27 cellular contexts compared by ENCODE assay signal in the genomic region with DNA sequence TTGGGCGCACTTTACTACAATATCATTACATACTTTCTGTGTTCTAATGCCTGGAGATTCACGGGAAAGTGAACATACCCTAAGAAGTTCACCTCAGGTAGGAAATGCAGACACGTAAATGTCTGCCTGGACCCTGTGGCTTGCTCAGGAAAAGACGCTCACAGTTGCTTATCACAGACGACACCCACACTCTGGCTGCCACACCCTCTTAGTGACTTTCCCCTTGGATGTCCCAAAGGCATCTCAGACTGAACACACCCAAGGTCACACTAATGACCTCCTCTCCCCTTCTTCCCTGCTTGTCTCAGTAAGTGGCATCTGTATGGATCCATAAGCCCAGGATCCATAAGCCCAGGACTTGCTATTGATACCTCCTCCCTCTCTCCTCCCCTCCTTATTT. TPM values are rescaled to one million over a fixed set of nuclear protein-coding genes. Genes with fewer than 3 reads are reported as not detected.
DNase-seq lines count a peak whose midpoint lies in the region; ATAC-seq and TF ChIP-seq lines count a peak whose summit lies in the region.
"Had no signal": no experiment of that assay in that cellular context is flagged by ENCODE, and none has a peak within 500 bp of the region (broad histone marks: within the 10 kb centered on the region; RNA-seq: fewer than 3 reads in every experiment).

No MANE protein-coding gene starts in this region.

- H3K27ac Mint-ChIP-seq in activated CD4-positive, alpha-beta T cell treated with anti-CD3 and anti-CD28 coated beads for 36 hours, result peak overlapping the region; percentile 71
- peak overlapping the region; percentile 19 for H3K27ac Mint-ChIP-seq in dendritic cell treated with granulocyte-macrophage colony-stimulating factor and Interleukin-4, amounts not matched to agents 40 ng/mL and 50 ng/mL, for 4 days
- H3K27ac Mint-ChIP-seq in stimulated activated effector memory CD8-positive, alpha-beta T cell treated with anti-CD3 and anti-CD28 coated beads, Interleukin-12 subunit alpha, Interleukin-12 subunit beta, amount 100 ng/mL, for 72 hours, result peak overlapping the region; percentile 93
- H3K27ac Mint-ChIP-seq: GM23338, progenitor cell of endocrine pancreas had no signal

- CTCF ChIA-PET in activated CD4-positive, alpha-beta T cell treated with anti-CD3 and anti-CD28 coated beads for 36 hours (lab: Charles Lee), result interaction anchor here (0.6 to 1.4 kb wide), 9 partner anchors 8 to 148 kb away, joined by 3 to 5 read pairs (median 3); no protein-coding TSS in a partner anchor

- H3K4me3 Mint-ChIP-seq in activated CD4-positive, alpha-beta T cell treated with anti-CD3 and anti-CD28 coated beads for 36 hours, result no peak overlapping the region
- H3K4me3 Mint-ChIP-seq in dendritic cell treated with granulocyte-macrophage colony-stimulating factor and Interleukin-4, amounts not matched to agents 40 ng/mL and 50 ng/mL, for 4 days, result no peak overlapping the region
- H3K4me3 Mint-ChIP-seq in stimulated activated effector memory CD8-positive, alpha-beta T cell treated with anti-CD3 and anti-CD28 coated beads, Interleukin-12 subunit alpha, Interleukin-12 subunit beta, amount 100 ng/mL, for 72 hours, result peak overlapping the region; percentile 12
- H3K4me3 Mint-ChIP-seq: GM23338 had no signal

- no peak for ATAC-seq in activated CD4-positive, alpha-beta T cell treated with anti-CD3 and anti-CD28 coated beads for 36 hours
- no peak for ATAC-seq in stimulated activated effector memory CD8-positive, alpha-beta T cell treated with anti-CD3 and anti-CD28 coated beads, Interleukin-12 subunit alpha, Interleukin-12 subunit beta, amount 100 ng/mL, for 72 hours
- no peak for ATAC-seq in HG03460 (IDR thresholded peaks at IDR 0.05; ENCODE audit: unreplicated experiment)

- POLR2A ChIA-PET in activated CD4-positive, alpha-beta T cell treated with anti-CD3 and anti-CD28 coated beads for 36 hours (lab: Charles Lee), result interaction anchor here (0.8 to 1.2 kb wide), 3 partner anchors 65 to 97 kb away, joined by 3 to 5 read pairs (median 4); a partner anchor contains a TSS

- H3K36me3 Mint-ChIP-seq in activated CD4-positive, alpha-beta T cell treated with anti-CD3 and anti-CD28 coated beads for 36 hours (ENCODE audit: low read depth), result peaks cover 29% of the 10 kb centered on the region
- peaks cover 66% of the 10 kb centered on the region for H3K36me3 Mint-ChIP-seq in dendritic cell treated with granulocyte-macrophage colony-stimulating factor and Interleukin-4, amounts not matched to agents 40 ng/mL and 50 ng/mL, for 4 days (ENCODE audit: low read depth)
- H3K36me3 Mint-ChIP-seq in stimulated activated effector memory CD8-positive, alpha-beta T cell treated with anti-CD3 and anti-CD28 coated beads, Interleukin-12 subunit alpha, Interleukin-12 subunit beta, amount 100 ng/mL, for 72 hours, result peaks cover 22% of the 10 kb centered on the region

- no peaks in the 10 kb centered on the region for H3K27me3 ChIP-seq in left ventricle myocardium inferior (ENCODE audit: low read depth)
- H3K27me3 ChIP-seq in right atrium auricular region, result no peaks in the 10 kb centered on the region
- no peaks in the 10 kb centered on the region for H3K27me3 ChIP-seq in dorsolateral prefrontal cortex
- H3K27me3 ChIP-seq: SJSA1, upper lobe of left lung had no signal

- H3K9me3 ChIP-seq in left ventricle myocardium inferior (replicated peaks) (no peaks in the 10 kb centered on the region), right atrium auricular region (no peaks in the 10 kb centered on the region)
- H3K9me3 ChIP-seq: SJSA1, upper lobe of left lung had no signal

- H3K9me3 Mint-ChIP-seq in activated CD4-positive, alpha-beta T cell treated with anti-CD3 and anti-CD28 coated beads for 36 hours (ENCODE audit: low read depth), result no peaks in the 10 kb centered on the region
- H3K9me3 Mint-ChIP-seq in dendritic cell treated with granulocyte-macrophage colony-stimulating factor and Interleukin-4, amounts not matched to agents 40 ng/mL and 50 ng/mL, for 4 days, result no peaks in the 10 kb centered on the region
- H3K9me3 Mint-ChIP-seq in stimulated activated effector memory CD8-positive, alpha-beta T cell treated with anti-CD3 and anti-CD28 coated beads, Interleukin-12 subunit alpha, Interleukin-12 subunit beta, amount 100 ng/mL, for 72 hours, result no peaks in the 10 kb centered on the region
- H3K9me3 Mint-ChIP-seq: GM23338 had no signal

- TF ChIP-seq CTCF in left ventricle myocardium inferior (IDR thresholded peaks at IDR 0.05; ENCODE audit: borderline replicate concordance), result no peak
- TF ChIP-seq CTCF in right atrium auricular region (IDR thresholded peaks at IDR 0.05), result no peak
- TF ChIP-seq CTCF in dorsolateral prefrontal cortex (IDR thresholded peaks at IDR 0.05 in 54 of 56, conservative IDR thresholded peaks at IDR 0.05 in 2 of 56; ENCODE audit: low read depth in 1 of 56, partially characterized antibody in 56 of 56), result no peak

- H3K4me1 Mint-ChIP-seq in activated CD4-positive, alpha-beta T cell treated with anti-CD3 and anti-CD28 coated beads for 36 hours, result peaks cover 78% of the 10 kb centered on the region
- H3K4me1 Mint-ChIP-seq in dendritic cell treated with granulocyte-macrophage colony-stimulating factor and Interleukin-4, amounts not matched to agents 40 ng/mL and 50 ng/mL, for 4 days (ENCODE audit: low read depth), result peaks cover 41% of the 10 kb centered on the region
- peaks cover 80% of the 10 kb centered on the region for H3K4me1 Mint-ChIP-seq in stimulated activated effector memory CD8-positive, alpha-beta T cell treated with anti-CD3 and anti-CD28 coated beads, Interleukin-12 subunit alpha, Interleukin-12 subunit beta, amount 100 ng/mL, for 72 hours

- H3K36me3 ChIP-seq in left ventricle myocardium inferior (peaks cover 22% of the 10 kb centered on the region), right atrium auricular region (peaks cover 14% of the 10 kb centered on the region)
- H3K36me3 ChIP-seq: SJSA1 had no signal

- no peaks in the 10 kb centered on the region for H3K27me3 Mint-ChIP-seq in activated CD4-positive, alpha-beta T cell treated with anti-CD3 and anti-CD28 coated beads for 36 hours
- H3K27me3 Mint-ChIP-seq in dendritic cell treated with granulocyte-macrophage colony-stimulating factor and Interleukin-4, amounts not matched to agents 40 ng/mL and 50 ng/mL, for 4 days, result no peaks in the 10 kb centered on the region
- H3K27me3 Mint-ChIP-seq: progenitor cell of endocrine pancreas had no signal

- H3K4me1 ChIP-seq in left ventricle myocardium inferior, result peaks cover 55% of the 10 kb centered on the region
- H3K4me1 ChIP-seq in right atrium auricular region, result peaks cover 0 to 3% of the 10 kb centered on the region in 2 donors

- intact Hi-C loops in activated CD4-positive, alpha-beta T cell treated with anti-CD3 and anti-CD28 coated beads for 36 hours (cut with DNase I, micrococcal nuclease), result loop anchor here in 1 of 2 experiments (5.0 kb wide), 2 partner anchors 223 to 613 kb away; no protein-coding TSS in a partner anchor
- intact Hi-C loops in left ventricle myocardium inferior (cut with micrococcal nuclease) (no loop called here), dorsolateral prefrontal cortex (cut with DNase I) (no loop called here)
- intact Hi-C loops in dendritic cell treated with granulocyte-macrophage colony-stimulating factor and Interleukin-4, amounts not matched to agents 40 ng/mL and 50 ng/mL, for 4 days (cut with micrococcal nuclease), result no loop called here

- H3K4me3 ChIP-seq in left ventricle myocardium inferior, result no peak overlapping the region
- no peak overlapping the region for H3K4me3 ChIP-seq in right atrium auricular region
- H3K4me3 ChIP-seq in dorsolateral prefrontal cortex, result no peak overlapping the region
- H3K4me3 ChIP-seq: GM23338, lung, SJSA1, upper lobe of left lung had no signal

- no peak for DNase-seq in activated CD4-positive, alpha-beta T cell treated with anti-CD3 and anti-CD28 coated beads for 36 hours
- no peak for DNase-seq in activated CD4-positive, alpha-beta T cell treated with anti-CD3 and anti-CD28 coated beads for 48 hours
- no peak for DNase-seq in left ventricle myocardium inferior
- no peak for DNase-seq in right atrium auricular region (ENCODE audit: low spot score)
- no peak for DNase-seq in stimulated activated effector memory CD8-positive, alpha-beta T cell treated with anti-CD3 and anti-CD28 coated beads, Interleukin-12 subunit alpha, Interleukin-12 subunit beta, amount 100 ng/mL, for 72 hours (ENCODE audit: low spot score in 2 of 2)
- DNase-seq in dorsolateral prefrontal cortex, result no peak
- DNase-seq: 8988T, AML-193, anterior cingulate cortex, COR-L47, DMS79, GF-D8, kidney glomerular epithelial cell, NCI-H1105 treated with DMSO at 0.1 percent for 48 hours, NCI-H2029, upper lobe of left lung had no signal

- H3K27ac ChIP-seq in left ventricle myocardium inferior (replicated peaks) (peak overlapping the region; percentile 22), right atrium auricular region (no peak overlapping the region), dorsolateral prefrontal cortex (no peak overlapping the region)
- H3K27ac ChIP-seq: SJSA1, upper lobe of left lung, VCaP had no signal

RNA-seq across cellular contexts. Expression of a gene that starts 32.6 kb away (rescaled TPM):
- not detected for total RNA-seq in activated CD4-positive, alpha-beta T cell treated with anti-CD3 and anti-CD28 coated beads for 36 hours
- total RNA-seq in left ventricle myocardium inferior (not detected), right atrium auricular region (not detected), dorsolateral prefrontal cortex (not detected)
- total RNA-seq: GM23338; lung; MCF 10A; mucosa of gallbladder; progenitor cell of endocrine pancreas; SJSA1; subcutaneous adipose tissue; T-helper 1 cell treated with Interleukin-12 subunit alpha and Interleukin-12 subunit beta and Interleukin-4 antibody, amounts not matched to agents 30 ng/mL and 1 ng/mL, for 36 hours; upper lobe of left lung had no signal

Comparison
In these comparisons a context has a peak if more than half of its experiments do, and no peak if none do; other contexts are left out.
1. H3K27ac Mint-ChIP-seq: peak in every context shown above with its lines; median percentile 93 in stimulated activated effector memory CD8-positive, alpha-beta T cell treated with anti-CD3 and anti-CD28 coated beads, Interleukin-12 subunit alpha, Interleukin-12 subunit beta, amount 100 ng/mL, for 72 hours; 71 in activated CD4-positive, alpha-beta T cell treated with anti-CD3 and anti-CD28 coated beads for 36 hours; 19 in dendritic cell treated with granulocyte-macrophage colony-stimulating factor and Interleukin-4, amounts not matched to agents 40 ng/mL and 50 ng/mL, for 4 days.